8 cellular contexts compared by ENCODE assay signal in the genomic region with DNA sequence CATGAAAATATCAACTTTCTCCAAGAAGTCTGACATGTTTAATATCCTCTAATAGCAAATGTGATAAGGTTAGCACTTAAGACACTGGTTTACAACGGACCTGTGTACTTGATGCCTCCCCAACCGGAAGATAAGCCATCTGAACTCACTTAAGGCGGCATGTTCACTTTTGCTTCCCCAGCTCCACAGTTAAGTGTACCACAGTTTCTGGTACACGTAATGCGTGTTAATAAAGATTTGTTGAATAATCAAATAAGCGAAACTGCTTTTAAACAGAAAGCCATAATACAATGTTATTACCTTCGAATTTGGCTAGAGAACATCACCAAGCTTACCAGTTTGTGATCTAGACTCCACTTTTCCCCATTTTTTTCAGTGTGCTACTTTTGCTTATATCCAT. TPM values are rescaled to one million over a fixed set of nuclear protein-coding genes. Genes with fewer than 3 reads are reported as not detected.
DNase-seq lines count a peak whose midpoint lies in the region; ATAC-seq, FAIRE-seq and TF ChIP-seq lines count a peak whose summit lies in the region.

No MANE protein-coding gene starts in this region.

- H3K4me2 ChIP-seq in OCI-LY3 (ENCODE audit: low read length): peak overlapping the region; percentile 89
- H3K4me2 ChIP-seq in endothelial cell of umbilical vein (ENCODE audit: insufficient read depth, low read length): peak overlapping the region; percentile 100

- H3K9me1 ChIP-seq in endothelial cell of umbilical vein (replicated peaks; ENCODE audit: control insufficient read depth, extremely low read depth, insufficient read depth, low read length): no peaks in the 10 kb centered on the region

- CTCF ChIA-PET in endothelial cell of umbilical vein (lab: Charles Lee): interaction anchor here (1.2 kb wide), 1 partner anchor 19 kb away, joined by 4 read pairs; no protein-coding TSS in a partner anchor

- H3K27me3 ChIP-seq in OCI-LY3 (ENCODE audit: low read depth, low read length) (no peaks in the 10 kb centered on the region), endothelial cell of umbilical vein (ENCODE audit: control insufficient read depth in 2 of 2, insufficient read depth in 2 of 2, low read length in 2 of 2) (no peaks in the 10 kb centered on the region)

- in situ Hi-C loops in GM13977 (cut with MboI; ENCODE audit: low pct_unique_long_range_greater_than_20kb, low sequenced_read_pairs, unreplicated experiment): no loop called here

- H2AFZ ChIP-seq in OCI-LY3 (ENCODE audit: low read depth, low read length) (no peak overlapping the region), endothelial cell of umbilical vein (ENCODE audit: low read depth, low read length) (no peak overlapping the region)

- DNase-seq in GM13977 (ENCODE audit: low spot score) (peak; percentile 49), endothelial cell of umbilical vein (ENCODE audit: low read depth, low spot score) (no peak), retinal pigment epithelial cell (ENCODE audit: low read depth) (no peak), substantia nigra (lab: John Stamatoyannopoulos, UW) (no peak), islet precursor cell (no peak)

- peaks cover 15% of the 10 kb centered on the region for H3K4me1 ChIP-seq in OCI-LY3 (ENCODE audit: low read length)
- peaks cover 20% of the 10 kb centered on the region for H3K4me1 ChIP-seq in endothelial cell of umbilical vein (ENCODE audit: control insufficient read depth, extremely low read depth, insufficient read depth, low read length)

- TF ChIP-seq POLR2A in endothelial cell of umbilical vein (IDR thresholded peaks at IDR 0.05; ENCODE audit: low read depth, low read length): no peak

- intact Hi-C loops in endothelial cell of umbilical vein (cut with micrococcal nuclease): loop anchor here (1.0 to 10.0 kb wide), 3 partner anchors 358 to 522 kb away; a partner anchor contains a TSS

- H3K9me3 ChIP-seq in OCI-LY3 (ENCODE audit: insufficient read depth, low read length) (no peaks in the 10 kb centered on the region), endothelial cell of umbilical vein (replicated peaks; ENCODE audit: control insufficient read depth, insufficient read depth, low read length) (no peaks in the 10 kb centered on the region)

- POLR2A ChIA-PET in endothelial cell of umbilical vein (lab: Charles Lee): no interaction called here

- FAIRE-seq in endothelial cell of umbilical vein (lab: Jason Lieb, UNC): peak; percentile 35

- H3K4me3 ChIP-seq in OCI-LY3 (ENCODE audit: low read length): peak overlapping the region; percentile 86
- peak overlapping the region in 1 of 3 experiments; percentile 100 for H3K4me3 ChIP-seq in endothelial cell of umbilical vein (replicated peaks in 1 of 3; ENCODE audit: insufficient read depth in 1 of 3, low read depth in 1 of 3, low read length in 3 of 3)
- peak overlapping the region; percentile 93 for H3K4me3 ChIP-seq in retinal pigment epithelial cell (ENCODE audit: low read length)

- H3K36me3 ChIP-seq in OCI-LY3 (replicated peaks; ENCODE audit: low read depth, low read length) (no peaks in the 10 kb centered on the region), endothelial cell of umbilical vein (ENCODE audit: control insufficient read depth in 2 of 2, extremely low read depth in 1 of 2, insufficient read depth in 2 of 2, low read length in 2 of 2) (no peaks in the 10 kb centered on the region)

- H3K9ac ChIP-seq in OCI-LY3 (ENCODE audit: low read length) (peak overlapping the region; percentile 89), endothelial cell of umbilical vein (replicated peaks; ENCODE audit: extremely low read depth, insufficient read depth, low read length) (peak overlapping the region; percentile 98)

- peak overlapping the region; percentile 88 for H3K27ac ChIP-seq in OCI-LY3 (ENCODE audit: low read length)
- H3K27ac ChIP-seq in endothelial cell of umbilical vein (ENCODE audit: insufficient read depth, low read depth, low read length): no peak overlapping the region
- no peak overlapping the region for H3K27ac ChIP-seq in substantia nigra (ENCODE audit: low read depth, low read length, poor library complexity, severe bottlenecking)

- ATAC-seq in HG03342 (IDR thresholded peaks at IDR 0.05; ENCODE audit: unreplicated experiment) (no peak), GM21367 (IDR thresholded peaks at IDR 0.05; ENCODE audit: unreplicated experiment) (no peak)

- no TSS peak for BruUV-seq in endothelial cell of umbilical vein (replicated peaks; lab: Mats Ljungman, UMichigan)

- H3K79me2 ChIP-seq in OCI-LY3 (ENCODE audit: low read length): peaks cover 52% of the 10 kb centered on the region
- peaks cover 35% of the 10 kb centered on the region for H3K79me2 ChIP-seq in endothelial cell of umbilical vein (ENCODE audit: control insufficient read depth, insufficient read depth, low read length)

- H4K20me1 ChIP-seq in OCI-LY3 (ENCODE audit: insufficient read depth, low read length) (peaks cover 22% of the 10 kb centered on the region), endothelial cell of umbilical vein (replicated peaks; ENCODE audit: control insufficient read depth, extremely low read depth, insufficient read depth, low read length) (no peaks in the 10 kb centered on the region)

- dilution Hi-C loops in endothelial cell of umbilical vein (cut with MboI; ENCODE audit: extremely low pct_ligation_motif_present, low sequenced_read_pairs): no loop called here

- no peak for TF ChIP-seq CTCF in GM13977 (IDR thresholded peaks at IDR 0.05; ENCODE audit: extremely low read depth, insufficient read depth, missing control alignments)
- TF ChIP-seq CTCF in OCI-LY3 (IDR thresholded peaks at IDR 0.05; ENCODE audit: low read depth, low read length): no peak
- TF ChIP-seq CTCF in endothelial cell of umbilical vein (IDR thresholded peaks at IDR 0.05; ENCODE audit: extremely low read depth in 1 of 2, insufficient read depth in 1 of 2, low read depth in 1 of 2, low read length in 2 of 2): no peak
- TF ChIP-seq CTCF in retinal pigment epithelial cell (conservative IDR thresholded peaks at IDR 0.05; ENCODE audit: low read depth, low read length): no peak

TF ChIP-seq in endothelial cell of umbilical vein, 7 proteins besides CTCF, POLR2A, EP300 and RAD21:
- TF ChIP-seq FOS (IDR thresholded peaks at IDR 0.05; ENCODE audit: borderline replicate concordance, insufficient read depth, low read length) (no peak), JUN (IDR thresholded peaks at IDR 0.05; ENCODE audit: borderline replicate concordance, insufficient read depth, insufficient read length, low read depth) (no peak), GATA2 (IDR thresholded peaks at IDR 0.05; ENCODE audit: insufficient read depth, insufficient read length, low read depth, low read length) (no peak), MYC (IDR thresholded peaks at IDR 0.05; ENCODE audit: low read depth, low read length) (no peak), EZH2 (IDR thresholded peaks at IDR 0.05; ENCODE audit: borderline replicate concordance, low read depth, low read length, severe bottlenecking) (no peak), POLR2AphosphoS5 (IDR thresholded peaks at IDR 0.05; ENCODE audit: insufficient read depth, low read depth, low read length) (no peak)
- TF ChIP-seq, protein P1, sequence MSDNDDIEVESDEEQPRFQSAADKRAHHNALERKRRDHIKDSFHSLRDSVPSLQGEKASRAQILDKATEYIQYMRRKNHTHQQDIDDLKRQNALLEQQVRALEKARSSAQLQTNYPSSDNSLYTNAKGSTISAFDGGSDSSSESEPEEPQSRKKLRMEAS (IDR thresholded peaks at IDR 0.05; ENCODE audit: insufficient read depth, insufficient read length): no peak

RNA-seq across cellular contexts. Expression of a gene that starts 1.4 kb away (rescaled TPM):
- total RNA-seq in endothelial cell of umbilical vein: 31.6 and 31.9 TPM in 2 replicates
- polyA plus RNA-seq in endothelial cell of umbilical vein: 7.8 and 8.5 TPM in 2 replicates
- 7.0 and 7.6 TPM in 2 replicates for polyA plus RNA-seq in endothelial cell of umbilical vein (2011; cell fraction: cytosol; rRNA removed)
- 30.2 and 35.7 TPM in 2 replicates for polyA plus RNA-seq in endothelial cell of umbilical vein (2011; cell fraction: nucleus; rRNA removed)
- 12.1 and 14.4 TPM in 2 replicates for polyA plus RNA-seq in endothelial cell of umbilical vein (2012)
- 41.9 and 47.5 TPM in 2 replicates for polyA minus RNA-seq in endothelial cell of umbilical vein
- polyA minus RNA-seq in endothelial cell of umbilical vein (2011; cell fraction: cytosol; rRNA and poly(A)+ RNA removed): 13.8 TPM
- polyA minus RNA-seq in endothelial cell of umbilical vein (2011; cell fraction: nucleus; rRNA and poly(A)+ RNA removed): 53.3 and 78.6 TPM in 2 replicates

RNA-seq across cellular contexts. Expression of a gene that starts 36.5 kb away (rescaled TPM):
- not detected in 2 replicates for total RNA-seq in endothelial cell of umbilical vein
- 0.03 TPM in 1 of 2 replicates, not detected in the other for polyA plus RNA-seq in endothelial cell of umbilical vein
- polyA plus RNA-seq in endothelial cell of umbilical vein (2011; cell fraction: cytosol; rRNA removed): not detected in 2 replicates
- not detected in 2 replicates for polyA plus RNA-seq in endothelial cell of umbilical vein (2011; cell fraction: nucleus; rRNA removed)
- not detected in 2 replicates for polyA plus RNA-seq in endothelial cell of umbilical vein (2012)
- polyA minus RNA-seq in endothelial cell of umbilical vein: not detected in 2 replicates
- polyA minus RNA-seq in endothelial cell of umbilical vein (2011; cell fraction: cytosol; rRNA and poly(A)+ RNA removed): not detected
- polyA minus RNA-seq in endothelial cell of umbilical vein (2011; cell fraction: nucleus; rRNA and poly(A)+ RNA removed): not detected in 2 replicates
